Comparison of ENCODE assay signal across 16 cellular contexts in genomic region chr12:107349839-107350238, GRCh38.
"Had no signal": no experiment of that assay in that cellular context is flagged by ENCODE, and none has a peak within 500 bp of the region (broad histone marks: within the 10 kb centered on the region; RNA-seq: fewer than 3 reads in every experiment).

No MANE protein-coding gene starts in this region.

- H3K4me1 ChIP-seq: gastrocnemius medialis, prostate gland, right atrium auricular region had no signal

- H3K27me3 ChIP-seq: gastrocnemius medialis, right atrium auricular region, sigmoid colon, thyroid gland, vagina had no signal

- H3K4me3 ChIP-seq: gastrocnemius medialis, left lung, prostate gland, right atrium auricular region, sigmoid colon, stomach, thyroid gland, vagina had no signal

- H3K27ac ChIP-seq: gastrocnemius medialis, left lung, right atrium auricular region, stomach, thyroid gland, vagina had no signal

- H3K9me3 ChIP-seq: gastrocnemius medialis, left lung, prostate gland, right atrium auricular region, sigmoid colon, thyroid gland, vagina had no signal

- H3K36me3 ChIP-seq: gastrocnemius medialis, left lung, prostate gland, right atrium auricular region, sigmoid colon, stomach, thyroid gland, vagina had no signal

- DNase-seq: effector CD8-positive, alpha-beta T cell; gastrocnemius medialis; kidney; left cardiac atrium; left lung; naive thymus-derived CD4-positive, alpha-beta T cell; sigmoid colon; stimulated activated CD4-positive, alpha-beta T cell treated with anti-CD3 and anti-CD28 coated beads, Interleukin-2, amount 100 ng/mL, for 24 hours; stimulated activated CD4-positive, alpha-beta T cell treated with anti-CD3 and anti-CD28 coated beads, Interleukin-4, amount 100 ng/mL, for 24 hours; stimulated activated naive CD4-positive, alpha-beta T cell treated with Interleukin-2 at 50 U/mL for 16 hours; stomach had no signal

- ATAC-seq: gastrocnemius medialis; left lung; naive thymus-derived CD4-positive, alpha-beta T cell; stimulated activated effector memory CD8-positive, alpha-beta T cell treated with anti-CD3 and anti-CD28 coated beads, Interleukin-12 subunit alpha, Interleukin-12 subunit beta, amount 100 ng/mL, for 72 hours had no signal
